1 cellular context compared by ENCODE assay signal in the genomic region with DNA sequence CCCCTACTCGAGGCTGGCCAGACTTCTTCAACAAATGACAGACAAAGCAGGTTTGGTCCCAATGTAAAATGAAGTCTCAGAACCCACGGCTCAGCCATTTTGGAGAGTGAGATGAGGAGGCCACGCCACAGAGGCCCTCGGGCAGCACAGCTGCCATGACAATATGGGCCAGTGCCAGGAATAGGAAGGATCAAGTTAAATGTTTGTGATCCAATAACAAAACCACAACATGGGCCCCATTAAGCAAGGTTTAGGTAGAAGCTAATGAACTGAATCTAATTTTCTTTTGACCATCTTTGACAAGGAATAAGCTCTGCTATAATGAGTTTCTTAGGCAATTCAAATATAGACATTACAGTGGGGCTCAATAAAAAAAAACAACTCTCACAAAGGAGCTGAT.
TF ChIP-seq lines count a peak whose summit lies in the region.

No MANE protein-coding gene starts in this region.

TF ChIP-seq in GM12878, 131 proteins besides CTCF, POLR2A, EP300 and RAD21:
- TF ChIP-seq, protein P1, sequence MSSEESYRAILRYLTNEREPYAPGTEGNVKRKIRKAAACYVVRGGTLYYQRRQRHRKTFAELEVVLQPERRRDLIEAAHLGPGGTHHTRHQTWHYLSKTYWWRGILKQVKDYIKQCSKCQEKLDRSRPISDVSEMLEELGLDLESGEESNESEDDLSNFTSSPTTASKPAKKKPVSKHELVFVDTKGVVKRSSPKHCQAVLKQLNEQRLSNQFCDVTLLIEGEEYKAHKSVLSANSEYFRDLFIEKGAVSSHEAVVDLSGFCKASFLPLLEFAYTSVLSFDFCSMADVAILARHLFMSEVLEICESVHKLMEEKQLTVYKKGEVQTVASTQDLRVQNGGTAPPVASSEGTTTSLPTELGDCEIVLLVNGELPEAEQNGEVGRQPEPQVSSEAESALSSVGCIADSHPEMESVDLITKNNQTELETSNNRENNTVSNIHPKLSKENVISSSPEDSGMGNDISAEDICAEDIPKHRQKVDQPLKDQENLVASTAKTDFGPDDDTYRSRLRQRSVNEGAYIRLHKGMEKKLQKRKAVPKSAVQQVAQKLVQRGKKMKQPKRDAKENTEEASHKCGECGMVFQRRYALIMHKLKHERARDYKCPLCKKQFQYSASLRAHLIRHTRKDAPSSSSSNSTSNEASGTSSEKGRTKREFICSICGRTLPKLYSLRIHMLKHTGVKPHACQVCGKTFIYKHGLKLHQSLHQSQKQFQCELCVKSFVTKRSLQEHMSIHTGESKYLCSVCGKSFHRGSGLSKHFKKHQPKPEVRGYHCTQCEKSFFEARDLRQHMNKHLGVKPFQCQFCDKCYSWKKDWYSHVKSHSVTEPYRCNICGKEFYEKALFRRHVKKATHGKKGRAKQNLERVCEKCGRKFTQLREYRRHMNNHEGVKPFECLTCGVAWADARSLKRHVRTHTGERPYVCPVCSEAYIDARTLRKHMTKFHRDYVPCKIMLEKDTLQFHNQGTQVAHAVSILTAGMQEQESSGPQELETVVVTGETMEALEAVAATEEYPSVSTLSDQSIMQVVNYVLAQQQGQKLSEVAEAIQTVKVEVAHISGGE (CRISPR knock-in tag; IDR thresholded peaks at IDR 0.05) = no peak
- TF ChIP-seq YY1 (IDR thresholded peaks at IDR 0.05; ENCODE audit: low read depth, low read length) = 0 out of 2 replicates have a peak, but pooled peaks have one; percentile 9
TF ChIP-seq in GM12878: peak in this region for 1.
